In the genomic region with DNA sequence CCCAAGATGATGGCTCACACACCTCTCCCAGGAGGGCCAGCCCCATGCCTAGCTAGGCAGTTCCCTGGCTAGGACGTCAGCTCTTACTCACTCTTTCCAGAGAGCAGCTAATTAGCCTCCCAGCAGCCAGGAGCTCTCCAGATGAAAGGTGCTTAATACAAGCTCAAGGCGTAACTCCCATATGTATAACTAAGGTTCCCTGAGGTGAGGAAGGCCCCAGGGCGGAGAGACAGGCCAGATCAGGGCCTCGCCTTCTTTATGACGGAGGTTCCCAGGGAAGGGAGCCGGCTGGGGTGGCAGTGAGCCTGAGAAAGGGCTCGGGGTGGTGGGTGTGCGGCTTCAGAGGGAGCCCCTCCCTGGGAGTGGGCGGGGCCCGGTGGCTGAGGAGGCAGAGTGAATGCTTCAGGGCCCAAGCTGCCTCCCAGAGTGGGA, we compare ENCODE assay signal across 7 cellular contexts. TPM values are rescaled to one million over a fixed set of nuclear protein-coding genes. Genes with fewer than 3 reads are reported as not detected.
DNase-seq lines count a peak whose midpoint lies in the region; TF ChIP-seq lines count a peak whose summit lies in the region.

No MANE protein-coding gene starts in this region.

- H3K4me3 ChIP-seq in fibroblast of the aortic adventitia (ENCODE audit: low read depth, low read length), result no peak overlapping the region

- DNase-seq in HPDE6-E6E7 (ENCODE audit: extremely low spot score), result peak; percentile 81
- peak; percentile 67 for DNase-seq in activated CD4-positive, alpha-beta T cell treated with anti-CD3 and anti-CD28 coated beads for 48 hours
- DNase-seq in fibroblast of the aortic adventitia (ENCODE audit: low read depth), result peak; percentile 81
- peak; percentile 48 for DNase-seq in stimulated activated CD4-positive, alpha-beta T cell treated with anti-CD3 and anti-CD28 coated beads, Interleukin-4, amount 100 ng/mL, for 1 hour
- DNase-seq in NCI-H1092 treated with DMSO at 0.1 percent for 48 hours (lab: John Stamatoyannopoulos, UW), result no peak
- DNase-seq in GOT3 (lab: John Stamatoyannopoulos, UW), result no peak
- DNase-seq in NCI-H2081 treated with DMSO at 0.1 percent for 48 hours (lab: John Stamatoyannopoulos, UW), result no peak

- TF ChIP-seq CTCF in fibroblast of the aortic adventitia (IDR thresholded peaks at IDR 0.05; ENCODE audit: insufficient read depth, low read length), result no peak

RNA-seq across cellular contexts. Expression of a gene that starts 26.4 kb away (rescaled TPM):
- total RNA-seq in fibroblast of the aortic adventitia (ENCODE audit: low replicate concordance), result 24.1 and 53.8 TPM in 2 replicates

Comparison
In these comparisons a context has a peak if more than half of its experiments do, and no peak if none do; other contexts are left out.
1. DNase-seq: peak in HPDE6-E6E7 (single experiment), activated CD4-positive, alpha-beta T cell treated with anti-CD3 and anti-CD28 coated beads for 48 hours (single experiment), fibroblast of the aortic adventitia (single experiment) and stimulated activated CD4-positive, alpha-beta T cell treated with anti-CD3 and anti-CD28 coated beads, Interleukin-4, amount 100 ng/mL, for 1 hour (single experiment); none in NCI-H1092 treated with DMSO at 0.1 percent for 48 hours (single experiment), GOT3 (single experiment) and NCI-H2081 treated with DMSO at 0.1 percent for 48 hours (single experiment).